8 cellular contexts compared by ENCODE assay signal in genomic region chr7:7970620-7971307, GRCh38. TPM values are rescaled to one million over a fixed set of nuclear protein-coding genes. Genes with fewer than 3 reads are reported as not detected.
A peak's percentile ranks its signal among the peaks of the same experiment; 100 is the strongest.
DNase-seq lines count a peak whose midpoint lies in the region; ATAC-seq, FAIRE-seq and TF ChIP-seq lines count a peak whose summit lies in the region.

No MANE protein-coding gene starts in this region.

- peak overlapping the region; percentile 77 for H2AFZ ChIP-seq in ACC112 (ENCODE audit: low read length, unreplicated experiment)

- no peak overlapping the region for H3K27ac ChIP-seq in ACC112 (ENCODE audit: low read depth, low read length)
- no peak overlapping the region for H3K27ac ChIP-seq in right cardiac atrium (ENCODE audit: low read length)
- H3K27ac ChIP-seq in substantia nigra (ENCODE audit: low read depth, low read length, poor library complexity, severe bottlenecking) = peak overlapping the region; percentile 47
- H3K27ac ChIP-seq in body of pancreas = no peak overlapping the region

- H3K4me3 ChIP-seq in ACC112 (ENCODE audit: low read depth, low read length) (peak overlapping the region; percentile 91), right cardiac atrium (ENCODE audit: low read length) (peak overlapping the region; percentile 79), body of pancreas (peak overlapping the region in 1 of 2 donors; percentile 21)

- no peaks in the 10 kb centered on the region for H3K9me3 ChIP-seq in right cardiac atrium (ENCODE audit: control insufficient read depth, low read length)
- H3K9me3 ChIP-seq in body of pancreas = no peaks in the 10 kb centered on the region

- 29% methylated on average over 5 of the region's 5 CpGs for WGBS in right cardiac atrium
- 47 to 53% methylated on average over 5 of the region's 5 CpGs for WGBS in body of pancreas, 2 donors

- H3K36me3 ChIP-seq in ACC112 (ENCODE audit: insufficient read depth, low read length) (no peaks in the 10 kb centered on the region), body of pancreas (replicated peaks in 1 of 2; ENCODE audit: insufficient read depth in 1 of 2, low read depth in 2 of 2) (no peaks in the 10 kb centered on the region)

- FAIRE-seq in GM18507 (lab: Jason Lieb, UNC) = peak; percentile 65

- ATAC-seq in right cardiac atrium (no peak), body of pancreas (no peak), GM21717 (IDR thresholded peaks at IDR 0.05; ENCODE audit: unreplicated experiment) (no peak)

- peaks cover 15% of the 10 kb centered on the region for H3K79me2 ChIP-seq in ACC112 (ENCODE audit: control insufficient read depth, insufficient read depth, low read length, unreplicated experiment)

- TF ChIP-seq CTCF in body of pancreas (IDR thresholded peaks at IDR 0.05) = no peak

- intact Hi-C loops in right cardiac atrium (cut with DNase I) = no loop called here
- intact Hi-C loops in body of pancreas (cut with DNase I) = no loop called here

- TF ChIP-seq POLR2A in body of pancreas (IDR thresholded peaks at IDR 0.05) = no peak

- H3K4me1 ChIP-seq in ACC112 (ENCODE audit: control insufficient read depth, insufficient read depth, low read length, unreplicated experiment) = peaks cover 21% of the 10 kb centered on the region
- no peaks in the 10 kb centered on the region for H3K4me1 ChIP-seq in right cardiac atrium (ENCODE audit: control insufficient read depth, insufficient read depth, low read length)
- H3K4me1 ChIP-seq in body of pancreas = no peaks in the 10 kb centered on the region

- H3K27me3 ChIP-seq in ACC112 (ENCODE audit: insufficient read depth, low read length) (no peaks in the 10 kb centered on the region), right cardiac atrium (ENCODE audit: control insufficient read depth, insufficient read depth) (no peaks in the 10 kb centered on the region), body of pancreas (no peaks in the 10 kb centered on the region)

- no peak for DNase-seq in GM18507 (ENCODE audit: extremely low spot score, insufficient read length, low read depth)
- DNase-seq in RPMI8226 = peak; percentile 39
- DNase-seq in right cardiac atrium = no peak
- peak in 9 of 49 donors; percentile 1 to 30 (median 3) for DNase-seq in substantia nigra (lab: John Stamatoyannopoulos, UW)
- DNase-seq in body of pancreas = no peak
- DNase-seq in activated naive CD4-positive, alpha-beta T cell (lab: John Stamatoyannopoulos, UW) = no peak

RNA-seq across cellular contexts. Expression of gene GLCCI1, which starts 2.2 kb away (rescaled TPM):
- total RNA-seq in right cardiac atrium = 1 to 10 TPM; 4.7 to 8.3 (median 6.8) TPM
- polyA plus RNA-seq in right cardiac atrium = 2.0 TPM
- total RNA-seq in body of pancreas = 1 to 10 TPM; 5.9 to 8.3 TPM
